8 cellular contexts compared by ENCODE assay signal in genomic region chr1:77978969-77979838, GRCh38. TPM values are rescaled to one million over a fixed set of nuclear protein-coding genes. Genes with fewer than 3 reads are reported as not detected.
A peak's percentile ranks its signal among the peaks of the same experiment; 100 is the strongest.
DNase-seq lines count a peak whose midpoint lies in the region; ATAC-seq and TF ChIP-seq lines count a peak whose summit lies in the region.

Gene FUBP1 (minus strand): TSS chr1:77979072. CDS start chr1:77979004, 68 bp downstream.

- intact Hi-C loops in thyroid gland (cut with DNase I) = no loop called here

- ATAC-seq in HG02571 (IDR thresholded peaks at IDR 0.05; ENCODE audit: unreplicated experiment) = peak; percentile 76

- H3K27me3 Mint-ChIP-seq in glutamatergic neuron (ENCODE audit: unreplicated experiment) = peaks cover 8% of the 10 kb centered on the region
- no peaks in the 10 kb centered on the region for H3K27me3 Mint-ChIP-seq in osteocyte (ENCODE audit: unreplicated experiment)

- H3K27ac ChIP-seq in SK-N-MC (peak within 1 kb of the TSS; percentile 97), thyroid gland (peak within 1 kb of the TSS; percentile 93 to 99 (median 99))

- H3K4me3 Mint-ChIP-seq in glutamatergic neuron (ENCODE audit: unreplicated experiment) (no peak within 1 kb of the TSS), osteocyte (ENCODE audit: unreplicated experiment) (no peak within 1 kb of the TSS)

- peaks cover 38% of the 10 kb centered on the region for H3K4me1 Mint-ChIP-seq in glutamatergic neuron (ENCODE audit: low read depth, unreplicated experiment)
- peaks cover 48% of the 10 kb centered on the region for H3K4me1 Mint-ChIP-seq in osteocyte (ENCODE audit: unreplicated experiment)

- H3K4me3 ChIP-seq in NB4 (ENCODE audit: low read depth, low read length) (peak within 1 kb of the TSS; percentile 74), SK-N-MC (peak within 1 kb of the TSS; percentile 94), thyroid gland (replicated peaks in 1 of 3) (peak within 1 kb of the TSS; percentile 45 to 85 (median 63))

- peaks cover 39 to 46% of the 10 kb centered on the region in 2 donors for H3K4me1 ChIP-seq in thyroid gland

- peak; percentile 90 for DNase-seq in GM10248 (ENCODE audit: extremely low spot score)
- DNase-seq in NB4 (ENCODE audit: low read depth) = peak; percentile 98
- peak; percentile 99 for DNase-seq in SK-N-MC (ENCODE audit: low read depth, low spot score)
- peak; percentile 92 for DNase-seq in activated naive CD4-positive, alpha-beta T cell treated with anti-CD3 and anti-CD28 coated beads, Interleukin-2, amount 50 U/mL, for 16 hours
- DNase-seq in glutamatergic neuron = peak; percentile 91
- peak; percentile 98 for DNase-seq in osteocyte (ENCODE audit: extremely low spot score, unreplicated experiment)
- peak; percentile 93 to 96 for DNase-seq in thyroid gland

- POLR2A ChIA-PET in GM10248 (lab: Yijun Ruan, JAX) = interaction anchor here (0.6 to 6.1 kb wide), 10 partner anchors 14 to 562 kb away, joined by 3 to 146 read pairs (median 4); partner anchors contain the start of genes DNAJB4 and MIGA1

- no peak within 1 kb of the TSS for H3K27ac Mint-ChIP-seq in glutamatergic neuron (ENCODE audit: unreplicated experiment)
- no peak within 1 kb of the TSS for H3K27ac Mint-ChIP-seq in osteocyte (ENCODE audit: unreplicated experiment)

- H3K9ac ChIP-seq in SK-N-MC (ENCODE audit: insufficient read length) = peak within 1 kb of the TSS; percentile 99

- CTCF ChIA-PET in GM10248 (lab: Yijun Ruan, JAX) = interaction anchor here (0.7 to 8.2 kb wide), 9 partner anchors 10 to 135 kb away, joined by 3 to 117 read pairs (median 6); partner anchors contain the start of gene DNAJB4

- H3K9me3 ChIP-seq in SK-N-MC (ENCODE audit: low read depth, low read length) (no peaks in the 10 kb centered on the region), thyroid gland (no peaks in the 10 kb centered on the region)

- TF ChIP-seq POLR2A in NB4 (IDR thresholded peaks at IDR 0.05; ENCODE audit: extremely low read depth, insufficient read length) (peak; percentile 93), thyroid gland (IDR thresholded peaks at IDR 0.05) (peak; percentile 49 to 91)

- WGBS in thyroid gland, 2 donors = 0% methylated on average over 35 to 55 of the region's 57 CpGs

- H3K9me3 Mint-ChIP-seq in glutamatergic neuron (ENCODE audit: unreplicated experiment) (peaks cover 6% of the 10 kb centered on the region), osteocyte (ENCODE audit: unreplicated experiment) (no peaks in the 10 kb centered on the region)

- H3K36me3 Mint-ChIP-seq in glutamatergic neuron (ENCODE audit: unreplicated experiment) = no peaks in the 10 kb centered on the region
- peaks cover 6% of the 10 kb centered on the region for H3K36me3 Mint-ChIP-seq in osteocyte (ENCODE audit: unreplicated experiment)

- peaks cover 49% of the 10 kb centered on the region for H3K36me3 ChIP-seq in SK-N-MC (ENCODE audit: insufficient read depth, low read length)
- H3K36me3 ChIP-seq in thyroid gland = no peaks in the 10 kb centered on the region

- peak; percentile 74 for TF ChIP-seq CTCF in GM10248 (IDR thresholded peaks at IDR 0.05; ENCODE audit: control extremely low read depth, extremely low read depth, low read depth, missing control alignments)
- peak; percentile 41 for TF ChIP-seq CTCF in NB4 (IDR thresholded peaks at IDR 0.05; ENCODE audit: low read depth, low read length)
- TF ChIP-seq CTCF in glutamatergic neuron (IDR thresholded peaks at IDR 0.05; ENCODE audit: partially characterized antibody, unreplicated experiment) = peak; percentile 68
- peak; percentile 70 for TF ChIP-seq CTCF in osteocyte (IDR thresholded peaks at IDR 0.05)
- TF ChIP-seq CTCF in thyroid gland (IDR thresholded peaks at IDR 0.05) = peak; percentile 28 to 82 (median 70)

- no peaks in the 10 kb centered on the region for H3K27me3 ChIP-seq in thyroid gland

RNA-seq across cellular contexts. Expression of gene FUBP1, which starts in this region (rescaled TPM):
- total RNA-seq in glutamatergic neuron (ENCODE audit: unreplicated experiment) (243 TPM), osteocyte (123 and 126 TPM in 2 replicates), thyroid gland (100 to 1,000 TPM; 136 to 231 (median 178) TPM)

Comparison
In these comparisons a context has a peak if more than half of its experiments do, and no peak if none do; other contexts are left out.
1. Peak in every context shown above with its lines: DNase-seq, ATAC-seq, H3K4me3 ChIP-seq and H3K27ac ChIP-seq.